ENCODE assay signal across 8 cellular contexts in the genomic region with DNA sequence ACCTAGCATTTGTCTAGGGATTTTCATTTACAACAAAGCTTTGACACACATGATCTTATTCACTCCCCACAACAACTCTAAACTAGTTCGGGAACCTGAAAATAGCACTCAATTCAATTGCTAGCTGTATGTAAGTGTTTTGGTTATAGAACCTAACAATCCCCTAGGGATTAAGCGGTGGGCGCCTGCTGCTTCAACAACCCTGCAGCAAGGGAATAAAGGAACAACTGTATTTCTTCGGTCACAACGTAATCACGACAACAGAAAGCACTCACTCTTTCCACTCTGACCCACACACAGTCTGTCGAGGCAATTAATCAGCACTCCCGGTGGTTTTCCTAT. TPM values are rescaled to one million over a fixed set of nuclear protein-coding genes. Genes with fewer than 3 reads are reported as not detected.
A peak's percentile ranks its signal among the peaks of the same experiment; 100 is the strongest.
DNase-seq lines count a peak whose midpoint lies in the region; ATAC-seq and TF ChIP-seq lines count a peak whose summit lies in the region.

No MANE protein-coding gene starts in this region.

- no peaks in the 10 kb centered on the region for H3K9me3 ChIP-seq in adipocyte (ENCODE audit: control insufficient read depth, low read length)

- H3K27me3 Mint-ChIP-seq in mesothelial cell of epicardium (ENCODE audit: low read depth), result no peaks in the 10 kb centered on the region

- H3K4me1 ChIP-seq in adipocyte (ENCODE audit: control insufficient read depth, insufficient read depth, low read length), result peaks cover 3% of the 10 kb centered on the region

- no peaks in the 10 kb centered on the region for H3K36me3 ChIP-seq in adipocyte (ENCODE audit: control insufficient read depth, insufficient read depth, low read length, severe bottlenecking)

- H3K4me3 ChIP-seq in GM12875 (ENCODE audit: low read depth, low read length) (peak overlapping the region; percentile 46), adipocyte (ENCODE audit: low read length) (peak overlapping the region; percentile 86)

- no peak for TF ChIP-seq CTCF in GM12875 (IDR thresholded peaks at IDR 0.05; ENCODE audit: borderline replicate concordance, insufficient read depth, low read depth, low read length)
- TF ChIP-seq CTCF in mesothelial cell of epicardium (IDR thresholded peaks at IDR 0.05; ENCODE audit: unreplicated experiment), result no peak

- peak overlapping the region; percentile 97 for H3K4me3 Mint-ChIP-seq in mesothelial cell of epicardium

- peaks cover 6% of the 10 kb centered on the region for H3K27me3 ChIP-seq in adipocyte (replicated peaks; ENCODE audit: control insufficient read depth, insufficient read depth, low read length)

- H3K4me1 Mint-ChIP-seq in mesothelial cell of epicardium, result peaks cover 14% of the 10 kb centered on the region

- peak overlapping the region; percentile 88 for H3K27ac Mint-ChIP-seq in mesothelial cell of epicardium

- H3K36me3 Mint-ChIP-seq in mesothelial cell of epicardium, result no peaks in the 10 kb centered on the region

- no peaks in the 10 kb centered on the region for H3K9me3 Mint-ChIP-seq in mesothelial cell of epicardium

- ATAC-seq in HG02759 (IDR thresholded peaks at IDR 0.05; ENCODE audit: unreplicated experiment), result peak; percentile 5

- DNase-seq in adipocyte (ENCODE audit: low read depth) (peak; percentile 49), mesothelial cell of epicardium (ENCODE audit: low spot score in 2 of 2, unreplicated experiment in 2 of 2) (no peak), GDM1 (lab: John Stamatoyannopoulos, UW) (no peak), NCI-H1417 (lab: John Stamatoyannopoulos, UW) (no peak), activated gamma-delta T cell treated with Interleukin-2 at 50 U/mL for 16 hours (no peak), NCI-H1694 treated with DMSO at 0.1 percent for 48 hours (lab: John Stamatoyannopoulos, UW) (no peak)

- peak overlapping the region; percentile 92 for H3K9ac ChIP-seq in adipocyte (ENCODE audit: low read length)

RNA-seq across cellular contexts. Expression of a gene that starts 0.7 kb away (rescaled TPM):
- 18.0 to 20.1 TPM (median 19.2 TPM) in 3 replicates for total RNA-seq in mesothelial cell of epicardium
